ENCODE assay signal across 8 cellular contexts in the genomic region with DNA sequence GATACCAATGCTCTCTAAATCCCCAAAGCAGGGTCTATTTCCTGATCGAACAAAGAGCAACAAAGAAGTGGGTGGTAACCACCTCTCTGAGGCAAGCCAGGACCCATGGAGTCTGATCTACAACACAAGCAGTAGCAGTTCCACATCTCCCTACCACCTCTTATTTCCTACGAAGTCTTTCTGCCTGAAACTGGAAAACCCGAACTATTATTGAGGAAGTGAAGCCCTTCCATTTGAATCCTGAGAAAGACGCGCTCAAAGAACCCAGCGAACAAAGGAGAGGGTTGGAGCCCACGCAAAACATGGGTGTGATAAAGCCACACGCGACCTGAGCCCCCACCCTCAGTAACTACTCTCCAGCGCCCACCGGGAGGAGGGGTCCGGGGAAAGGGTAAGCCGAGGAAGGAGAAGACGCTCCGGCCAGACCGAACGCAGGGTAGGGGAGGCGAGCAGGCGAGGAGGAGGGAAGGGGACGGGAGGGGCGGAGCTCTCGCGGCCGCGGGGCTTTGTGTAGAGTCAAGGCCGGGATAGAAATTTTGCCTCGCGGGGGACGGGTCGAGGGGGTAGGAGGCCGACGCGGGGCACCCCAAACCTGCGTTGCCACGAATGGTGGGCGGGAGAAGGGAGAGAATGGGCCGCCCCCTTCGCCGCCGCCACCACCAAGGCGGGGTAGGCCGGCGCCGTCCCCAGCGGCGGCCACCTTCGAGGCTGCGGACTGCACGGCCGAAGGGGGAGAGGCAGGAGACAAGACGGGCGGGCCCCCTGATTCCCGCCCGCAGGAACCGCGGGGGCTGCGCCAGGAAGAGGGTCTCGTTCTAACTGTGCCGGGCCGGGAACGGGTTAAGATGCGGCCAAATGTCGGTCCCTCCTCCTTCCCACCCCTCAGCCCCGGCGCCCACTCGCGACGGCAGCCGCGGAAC. TPM values are rescaled to one million over a fixed set of nuclear protein-coding genes. Genes with fewer than 3 reads are reported as not detected.
DNase-seq lines count a peak whose midpoint lies in the region; ATAC-seq and TF ChIP-seq lines count a peak whose summit lies in the region.

No MANE protein-coding gene starts in this region.

- no peaks in the 10 kb centered on the region for H3K9me3 ChIP-seq in mucosa of descending colon

- intact Hi-C loops in mucosa of descending colon (cut with DNase I, micrococcal nuclease) = no loop called here

- CTCF ChIA-PET in AG04449 (lab: Yijun Ruan, JAX) = interaction anchor here (0.6 to 1.8 kb wide), 4 partner anchors 138 to 1664 kb away, joined by 3 to 12 read pairs (median 6); no protein-coding TSS in a partner anchor

- ATAC-seq in GM18861 (IDR thresholded peaks at IDR 0.05; ENCODE audit: unreplicated experiment) (peak; percentile 20), HG03095 (IDR thresholded peaks at IDR 0.05; ENCODE audit: unreplicated experiment) (peak; percentile 38), mucosa of descending colon (peak; percentile 64)

- H3K4me3 ChIP-seq in AG04449 (ENCODE audit: low read depth, low read length) (peak overlapping the region; percentile 89), mucosa of descending colon (peak overlapping the region; percentile 96)

- POLR2A ChIA-PET in AG04449 (lab: Yijun Ruan, JAX) = no interaction called here

- no peak for TF ChIP-seq CTCF in AG04449 (IDR thresholded peaks at IDR 0.05; ENCODE audit: insufficient read depth, low read length, missing control alignments)
- TF ChIP-seq CTCF in mucosa of descending colon (IDR thresholded peaks at IDR 0.05) = no peak

- H3K27ac ChIP-seq in epithelial cell of prostate = peak overlapping the region; percentile 59

- no peaks in the 10 kb centered on the region for H3K36me3 ChIP-seq in mucosa of descending colon (ENCODE audit: low read depth)

- no peak for DNase-seq in AG04449 (ENCODE audit: low read depth, low spot score)
- peak; percentile 45 for DNase-seq in NCI-H774 (lab: John Stamatoyannopoulos, UW)
- peak; percentile 33 for DNase-seq in activated T-cell treated with anti-CD3 and anti-CD28 coated beads for 24 hours (ENCODE audit: low read depth)
- DNase-seq in epithelial cell of prostate (ENCODE audit: low read depth, low spot score) = no peak
- peak; percentile 69 to 81 (median 76) for DNase-seq in mucosa of descending colon
- peak; percentile 41 for DNase-seq in stimulated activated CD8-positive, alpha-beta memory T cell treated with anti-CD3 and anti-CD28 coated beads, Interleukin-4, amount 100 ng/mL, for 24 hours (ENCODE audit: low read depth)

- peaks cover 23% of the 10 kb centered on the region for H3K4me1 ChIP-seq in mucosa of descending colon (ENCODE audit: low read depth)

RNA-seq across cellular contexts. Expression of a gene that starts 0.8 kb away (rescaled TPM):
- total RNA-seq in mucosa of descending colon = 10 to 100 TPM; 49.3 to 76.2 (median 61.9) TPM

Comparison
In these comparisons a context has a peak if more than half of its experiments do, and no peak if none do; other contexts are left out.
1. DNase-seq: peak in NCI-H774 (single experiment), activated T-cell treated with anti-CD3 and anti-CD28 coated beads for 24 hours (single experiment), mucosa of descending colon (3 of 3) and stimulated activated CD8-positive, alpha-beta memory T cell treated with anti-CD3 and anti-CD28 coated beads, Interleukin-4, amount 100 ng/mL, for 24 hours (single experiment); none in AG04449 (single experiment) and epithelial cell of prostate (single experiment).
2. Peak in every context shown above with its lines, with median percentiles within 50 percentile points of each other: ATAC-seq.